Comparison of ENCODE assay signal across 10 cellular contexts in genomic region chr4:185112104-185112503, GRCh38. TPM values are rescaled to one million over a fixed set of nuclear protein-coding genes. Genes with fewer than 3 reads are reported as not detected.
A peak's percentile ranks its signal among the peaks of the same experiment; 100 is the strongest.
DNase-seq lines count a peak whose midpoint lies in the region; ATAC-seq and TF ChIP-seq lines count a peak whose summit lies in the region.
"Had no signal": no experiment of that assay in that cellular context is flagged by ENCODE, and none has a peak within 500 bp of the region (broad histone marks: within the 10 kb centered on the region; RNA-seq: fewer than 3 reads in every experiment).

No MANE protein-coding gene starts in this region.

- H3K4me1 Mint-ChIP-seq in CD8-positive, alpha-beta T cell (ENCODE audit: low read depth) = no peaks in the 10 kb centered on the region

- H3K27ac ChIP-seq in SK-N-SH (ENCODE audit: low read depth in 2 of 2, low read length in 1 of 2) = peak overlapping the region in 1 of 2 experiments; percentile 80; a peak in 2 of 4 replicates
- no peak overlapping the region for H3K27ac ChIP-seq in CD8-positive, alpha-beta T cell (ENCODE audit: low read depth, low read length)
- H3K27ac ChIP-seq: parathyroid adenoma had no signal

- H2AFZ ChIP-seq in SK-N-SH (ENCODE audit: low read depth) = no peak overlapping the region
- H2AFZ ChIP-seq: parathyroid adenoma had no signal

- peak overlapping the region; percentile 32 for H3K4me2 ChIP-seq in SK-N-SH

- H3K9me2 ChIP-seq in SK-N-SH = no peaks in the 10 kb centered on the region

- no peaks in the 10 kb centered on the region for H3K9me3 ChIP-seq in SK-N-SH
- H3K9me3 ChIP-seq in CD8-positive, alpha-beta T cell (ENCODE audit: low read length) = no peaks in the 10 kb centered on the region

- no peaks in the 10 kb centered on the region for H3K79me2 ChIP-seq in SK-N-SH (ENCODE audit: insufficient read depth)
- H3K79me2 ChIP-seq: parathyroid adenoma had no signal

- H3K9me3 Mint-ChIP-seq in CD8-positive, alpha-beta T cell = no peaks in the 10 kb centered on the region
- H3K9me3 Mint-ChIP-seq: activated T-cell treated with anti-CD3 and anti-CD28 coated beads, Interleukin-2, amount 50 U/mL, for 72 hours had no signal

- H3K27me3 ChIP-seq in SK-N-SH (ENCODE audit: insufficient read depth) = no peaks in the 10 kb centered on the region
- H3K27me3 ChIP-seq in CD8-positive, alpha-beta T cell (ENCODE audit: insufficient read depth, low read length) = no peaks in the 10 kb centered on the region

- CTCF ChIA-PET in SK-N-SH (lab: Yijun Ruan, JAX) = interaction anchor here (0.8 to 1.2 kb wide), 5 partner anchors 10 to 71 kb away, joined by 3 to 5 read pairs (median 3); no protein-coding TSS in a partner anchor
- CTCF ChIA-PET in CD8-positive, alpha-beta T cell (lab: Charles Lee) = no interaction called here

- H3K9ac ChIP-seq in SK-N-SH = no peak overlapping the region
- H3K9ac ChIP-seq: parathyroid adenoma had no signal

- TF ChIP-seq CTCF in SK-N-SH (IDR thresholded peaks at IDR 0.05) = no peak
- no peak for TF ChIP-seq CTCF in retinal pigment epithelial cell (conservative IDR thresholded peaks at IDR 0.05; ENCODE audit: low read depth, low read length)
- TF ChIP-seq CTCF in CD8-positive, alpha-beta T cell (IDR thresholded peaks at IDR 0.05) = no peak

- no peak for TF ChIP-seq RAD21 in SK-N-SH (IDR thresholded peaks at IDR 0.05; ENCODE audit: low read length)

- peaks cover 9% of the 10 kb centered on the region for H3F3A ChIP-seq in SK-N-SH (replicated peaks; ENCODE audit: insufficient read depth)

- no peak overlapping the region for H3K4me3 ChIP-seq in SK-N-SH (ENCODE audit: low read depth in 2 of 2, low read length in 1 of 2)
- no peak overlapping the region for H3K4me3 ChIP-seq in retinal pigment epithelial cell (ENCODE audit: low read length)
- no peak overlapping the region for H3K4me3 ChIP-seq in CD8-positive, alpha-beta T cell (ENCODE audit: low read depth, low read length)

- intact Hi-C loops in CD8-positive, alpha-beta T cell (cut with DNase I, micrococcal nuclease) = no loop called here

- H3K27me3 Mint-ChIP-seq in CD8-positive, alpha-beta T cell (ENCODE audit: low read depth) = peaks cover 14% of the 10 kb centered on the region

- no peak for ATAC-seq in CD8-positive, alpha-beta T cell
- no peak for ATAC-seq in HG03159 (IDR thresholded peaks at IDR 0.05; ENCODE audit: unreplicated experiment)

- H3K36me3 ChIP-seq in SK-N-SH (replicated peaks in 1 of 2; ENCODE audit: control insufficient read depth in 1 of 2, insufficient read depth in 2 of 2, low read length in 1 of 2) = no peaks in the 10 kb centered on the region
- no peaks in the 10 kb centered on the region for H3K36me3 ChIP-seq in CD8-positive, alpha-beta T cell (ENCODE audit: insufficient read depth, low read length)

- TF ChIP-seq EP300 in SK-N-SH (IDR thresholded peaks at IDR 0.05; ENCODE audit: borderline replicate concordance in 1 of 2, low read depth in 1 of 2, low read length in 1 of 2) = peak in 1 of 2 experiments; percentile 54; a peak in 1 of 4 replicates

- H4K20me1 ChIP-seq in SK-N-SH (ENCODE audit: insufficient read depth) = no peaks in the 10 kb centered on the region

- WGBS in SK-N-SH (ENCODE audit: low lambda C conversion rate) = 0% methylated on average over 2 of the region's 2 CpGs

- peak; percentile 76 for DNase-seq in GM04504 (ENCODE audit: low read depth)
- no peak for DNase-seq in SK-N-SH
- peak; percentile 89 for DNase-seq in fibroblast of the conjunctiva (ENCODE audit: low read depth)
- DNase-seq in retinal pigment epithelial cell (ENCODE audit: low read depth) = peak; percentile 95
- DNase-seq in CD8-positive, alpha-beta T cell = no peak
- DNase-seq in RPMI8226 = no peak
- DNase-seq in CD1c-positive myeloid dendritic cell (ENCODE audit: extremely low spot score) = no peak
- DNase-seq: activated T-cell treated with anti-CD3 and anti-CD28 coated beads, Interleukin-2, amount 50 U/mL, for 72 hours had no signal

- no peak overlapping the region for H3K4me3 Mint-ChIP-seq in CD8-positive, alpha-beta T cell
- H3K4me3 Mint-ChIP-seq: activated T-cell treated with anti-CD3 and anti-CD28 coated beads, Interleukin-2, amount 50 U/mL, for 72 hours had no signal

- no peak overlapping the region for H3K27ac Mint-ChIP-seq in CD8-positive, alpha-beta T cell
- H3K27ac Mint-ChIP-seq: activated T-cell treated with anti-CD3 and anti-CD28 coated beads, Interleukin-2, amount 50 U/mL, for 72 hours had no signal

- POLR2A ChIA-PET in SK-N-SH (lab: Yijun Ruan, JAX) = no interaction called here
- POLR2A ChIA-PET in CD8-positive, alpha-beta T cell (lab: Charles Lee) = no interaction called here

- no peaks in the 10 kb centered on the region for H3K36me3 Mint-ChIP-seq in CD8-positive, alpha-beta T cell

- peaks cover 3 to 22% of the 10 kb centered on the region in 2 experiments for H3K4me1 ChIP-seq in SK-N-SH (ENCODE audit: control insufficient read depth in 1 of 2, insufficient read depth in 2 of 2, low read depth in 1 of 2, low read length in 1 of 2)
- no peaks in the 10 kb centered on the region for H3K4me1 ChIP-seq in CD8-positive, alpha-beta T cell (ENCODE audit: insufficient read depth, low read length)

TF ChIP-seq in SK-N-SH, 30 proteins besides CTCF, POLR2A, EP300 and RAD21 (continues in another document):
- peak; percentile 91 for TF ChIP-seq JUND (IDR thresholded peaks at IDR 0.05)
- TF ChIP-seq GATA2 (CRISPR knock-in tag; IDR thresholded peaks at IDR 0.05) = no peak
- no peak for TF ChIP-seq GABPA (IDR thresholded peaks at IDR 0.05; ENCODE audit: low read depth)
- peak; percentile 13; the same call in 1 of the 2 replicates for TF ChIP-seq TAF1 (IDR thresholded peaks at IDR 0.05; ENCODE audit: borderline replicate concordance, low read depth, low read length)
- TF ChIP-seq FOXM1 (IDR thresholded peaks at IDR 0.05; ENCODE audit: low read depth) = no peak
- TF ChIP-seq NFIC (IDR thresholded peaks at IDR 0.05; ENCODE audit: borderline replicate concordance) = peak; percentile 50; the same call in 1 of the 2 replicates
- no peak for TF ChIP-seq USF2 (IDR thresholded peaks at IDR 0.05; ENCODE audit: borderline replicate concordance, low read depth, low read length)
- no peak for TF ChIP-seq ELF1 (IDR thresholded peaks at IDR 0.05)
- TF ChIP-seq EZH2phosphoT487 (IDR thresholded peaks at IDR 0.05; ENCODE audit: borderline replicate concordance, low read depth) = no peak
- TF ChIP-seq MAX (IDR thresholded peaks at IDR 0.05; ENCODE audit: low read depth) = peak; percentile 72
- no peak for TF ChIP-seq RFX5 (IDR thresholded peaks at IDR 0.05; ENCODE audit: low read length)
- peak; percentile 36; the same call in 1 of the 2 replicates for TF ChIP-seq SIN3A (IDR thresholded peaks at IDR 0.05; ENCODE audit: borderline replicate concordance, low read depth, low read length)
- peak; percentile 76 for TF ChIP-seq TCF12 (IDR thresholded peaks at IDR 0.05)
- TF ChIP-seq RXRA (IDR thresholded peaks at IDR 0.05; ENCODE audit: borderline replicate concordance, low read depth) = peak; percentile 96
- no peak for TF ChIP-seq YY1 (IDR thresholded peaks at IDR 0.05; ENCODE audit: low read depth)
- TF ChIP-seq MXI1 (IDR thresholded peaks at IDR 0.05; ENCODE audit: low read depth, low read length) = no peak
- no peak for TF ChIP-seq NRF1 (IDR thresholded peaks at IDR 0.05; ENCODE audit: low read depth, low read length)
- no peak for TF ChIP-seq IRF3 (IDR thresholded peaks at IDR 0.05; ENCODE audit: low read depth, low read length)
- TF ChIP-seq PBX3 (IDR thresholded peaks at IDR 0.05) = peak; percentile 63; the same call in 1 of the 2 replicates
- TF ChIP-seq CHD2 (IDR thresholded peaks at IDR 0.05; ENCODE audit: low read length, partially characterized antibody) = no peak
- peak; percentile 95 for TF ChIP-seq MEF2A (IDR thresholded peaks at IDR 0.05; ENCODE audit: borderline replicate concordance, low read depth)

RNA-seq across cellular contexts. Expression of gene SLC25A4, which starts 31.0 kb away (rescaled TPM):
- polyA plus RNA-seq in SK-N-SH (2012; rRNA removed) = 36.2 and 40.5 TPM in 2 replicates
- 35.0 and 37.8 TPM in 2 replicates for polyA plus RNA-seq in SK-N-SH (2012; cell fraction: cytosol; rRNA removed)
- 54.9 and 60.3 TPM in 2 replicates for polyA plus RNA-seq in SK-N-SH (2012; cell fraction: nucleus; rRNA removed)
- 10 to 100 TPM; 10.0 to 11.0 TPM for total RNA-seq in CD8-positive, alpha-beta T cell

Comparison
In these comparisons a context has a peak if more than half of its experiments do, and no peak if none do; other contexts are left out.
1. DNase-seq: peak in GM04504 (single experiment), fibroblast of the conjunctiva (single experiment) and retinal pigment epithelial cell (single experiment); none in SK-N-SH (single experiment), CD8-positive, alpha-beta T cell (0 of 7), RPMI8226 (single experiment) and CD1c-positive myeloid dendritic cell (single experiment).